Comparison of ENCODE assay signal across 1 cellular context in the genomic region with DNA sequence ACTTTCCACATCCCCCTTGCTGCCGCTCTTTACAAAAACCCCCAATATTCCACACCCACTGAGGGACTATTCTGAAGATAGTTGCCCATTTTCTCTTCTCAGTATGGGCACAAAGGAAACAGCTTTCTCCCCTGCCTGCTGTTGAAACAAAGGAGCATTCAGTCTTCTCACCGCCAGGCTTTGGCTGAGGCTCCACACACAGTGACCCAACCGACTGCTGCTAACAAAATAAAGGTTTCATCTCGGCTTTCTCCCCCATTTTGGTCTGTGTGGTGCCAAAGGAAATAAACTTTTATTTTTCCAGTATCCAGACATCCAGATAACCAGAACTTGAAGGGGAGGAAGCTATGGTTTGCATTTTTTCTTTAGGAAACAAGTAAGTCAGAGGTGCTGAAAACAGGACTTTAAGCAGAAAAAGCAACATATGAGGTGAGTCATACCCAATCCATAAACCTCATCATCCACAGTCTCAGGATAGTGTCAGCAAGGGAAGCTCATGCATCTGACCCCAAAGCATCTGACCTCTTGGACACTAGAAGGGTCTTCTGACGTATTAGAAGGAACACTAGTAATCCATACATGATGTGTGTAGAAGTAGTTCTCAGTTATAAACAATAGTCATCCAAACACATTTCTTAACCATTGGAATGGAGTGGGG.
A peak's percentile ranks its signal among the peaks of the same experiment; 100 is the strongest.
TF ChIP-seq lines count a peak whose summit lies in the region.

No MANE protein-coding gene starts in this region.

TF ChIP-seq in H1, 55 proteins besides CTCF, POLR2A, EP300 and RAD21:
- TF ChIP-seq USF2 (IDR thresholded peaks at IDR 0.05; ENCODE audit: low read length) (no peak), SP2 (IDR thresholded peaks at IDR 0.05; ENCODE audit: low read length) (no peak), CHD7 (IDR thresholded peaks at IDR 0.05; ENCODE audit: insufficient replicate concordance, low read length) (no peak), KDM4A (IDR thresholded peaks at IDR 0.05; ENCODE audit: low read depth, low read length, severe bottlenecking) (no peak), CBX5 (IDR thresholded peaks at IDR 0.05; ENCODE audit: low read depth, low read length) (no peak), TBP (IDR thresholded peaks at IDR 0.05; ENCODE audit: low read depth, low read length) (no peak; the same call in 1 of the 2 replicates), SP1 (IDR thresholded peaks at IDR 0.05; ENCODE audit: low read depth, low read length) (no peak), JUN (IDR thresholded peaks at IDR 0.05; ENCODE audit: low read depth, low read length) (no peak), JUND (IDR thresholded peaks at IDR 0.05; ENCODE audit: low read length) (0 out of 2 replicates have a peak, but pooled peaks have one; percentile 9), RXRA (IDR thresholded peaks at IDR 0.05; ENCODE audit: insufficient read depth, low read depth, low read length) (no peak), EZH2 (IDR thresholded peaks at IDR 0.05; ENCODE audit: low read depth, low read length, severe bottlenecking) (no peak), CBX8 (IDR thresholded peaks at IDR 0.05; ENCODE audit: borderline replicate concordance, low read depth, low read length) (no peak), CHD1 (IDR thresholded peaks at IDR 0.05; ENCODE audit: low read depth, low read length) (no peak), TEAD4 (IDR thresholded peaks at IDR 0.05; ENCODE audit: low read depth, low read length) (no peak), SAP30 (IDR thresholded peaks at IDR 0.05; ENCODE audit: insufficient read depth, insufficient replicate concordance, low read length) (no peak), ASH2L (IDR thresholded peaks at IDR 0.05; ENCODE audit: low read length) (peak; percentile 43)
